In genomic region chr7:141201145-141201885, GRCh38 we compare ENCODE assay signal across 23 cellular contexts.
"Had no signal": no experiment of that assay in that cellular context is flagged by ENCODE, and none has a peak within 500 bp of the region (broad histone marks: within the 10 kb centered on the region; RNA-seq: fewer than 3 reads in every experiment).

No MANE protein-coding gene starts in this region.

- DNase-seq: activated CD4-positive, alpha-beta T cell treated with anti-CD3 and anti-CD28 coated beads for 4 hours; activated CD4-positive, alpha-beta T cell treated with anti-CD3 and anti-CD28 coated beads, Interleukin-2, amount 50 U/mL, for 48 hours; activated CD4-positive, CD25-positive, alpha-beta regulatory T cell; activated CD8-positive, alpha-beta memory T cell treated with anti-CD3 and anti-CD28 coated beads, Interleukin-2, amount 50 U/mL, for 48 hours; activated naive CD4-positive, alpha-beta T cell treated with anti-CD3 and anti-CD28 coated beads, Interleukin-2, amount 50 U/mL, for 16 hours; activated naive CD8-positive, alpha-beta T cell treated with anti-CD3 and anti-CD28 coated beads, Interleukin-2, amount 50 U/mL, for 24 hours; activated T-cell treated with anti-CD3 and anti-CD28 coated beads, Interleukin-2, amount 50 U/mL, for 4 hours; aorta; central memory CD4-positive, alpha-beta T cell; dermis blood vessel endothelial cell; effector CD8-positive, alpha-beta T cell; erythroblast; foreskin fibroblast; kidney; lower lobe of right lung; naive thymus-derived CD4-positive, alpha-beta T cell; ovary; stimulated activated CD4-positive, alpha-beta T cell treated with anti-CD3 and anti-CD28 coated beads, Interleukin-4, amount 100 ng/mL, for 4 hours; stimulated activated naive CD8-positive, alpha-beta T cell treated with anti-CD3 and anti-CD28 coated beads, Interleukin-15, Interleukin-2, amounts not matched to agents 100 U/mL and 50 U/mL, for 24 hours; T-helper 9 cell; tibial artery had no signal

- H3K36me3 Mint-ChIP-seq: naive thymus-derived CD4-positive, alpha-beta T cell had no signal

- H3K9me3 Mint-ChIP-seq: activated naive CD8-positive, alpha-beta T cell treated with anti-CD3 and anti-CD28 coated beads, Interleukin-2, amount 50 U/mL, for 24 hours; activated T-cell treated with anti-CD3 and anti-CD28 coated beads, Interleukin-2, amount 50 U/mL, for 4 hours had no signal

- H3K9me3 ChIP-seq: lower lobe of right lung, ovary, prostate gland, tibial artery had no signal

- H3K36me3 ChIP-seq: lower lobe of right lung, ovary, prostate gland, tibial artery had no signal

- H3K4me3 Mint-ChIP-seq: activated naive CD8-positive, alpha-beta T cell treated with anti-CD3 and anti-CD28 coated beads, Interleukin-2, amount 50 U/mL, for 24 hours; activated T-cell treated with anti-CD3 and anti-CD28 coated beads, Interleukin-2, amount 50 U/mL, for 4 hours; naive thymus-derived CD4-positive, alpha-beta T cell had no signal

- H3K27ac ChIP-seq: lower lobe of right lung, ovary, prostate gland, tibial artery had no signal

- H3K4me1 Mint-ChIP-seq: activated naive CD8-positive, alpha-beta T cell treated with anti-CD3 and anti-CD28 coated beads, Interleukin-2, amount 50 U/mL, for 24 hours; naive thymus-derived CD4-positive, alpha-beta T cell had no signal

- H3K4me1 ChIP-seq: lower lobe of right lung, prostate gland, tibial artery had no signal

- H3K27ac Mint-ChIP-seq: activated naive CD8-positive, alpha-beta T cell treated with anti-CD3 and anti-CD28 coated beads, Interleukin-2, amount 50 U/mL, for 24 hours; naive thymus-derived CD4-positive, alpha-beta T cell had no signal

- ATAC-seq: activated naive CD8-positive, alpha-beta T cell treated with anti-CD3 and anti-CD28 coated beads, Interleukin-2, amount 50 U/mL, for 24 hours; activated T-cell treated with anti-CD3 and anti-CD28 coated beads, Interleukin-2, amount 50 U/mL, for 4 hours; left lobe of liver; lower lobe of right lung; naive thymus-derived CD4-positive, alpha-beta T cell; stimulated activated naive CD8-positive, alpha-beta T cell treated with anti-CD3 and anti-CD28 coated beads, Interleukin-15, Interleukin-2, amounts not matched to agents 100 U/mL and 50 U/mL, for 24 hours had no signal

- H3K27me3 ChIP-seq: ovary had no signal

- H3K4me3 ChIP-seq: lower lobe of right lung, ovary, prostate gland, tibial artery had no signal
